8 cellular contexts compared by ENCODE assay signal in genomic region chr6:27608916-27609883, GRCh38.
DNase-seq lines count a peak whose midpoint lies in the region; ATAC-seq, FAIRE-seq and TF ChIP-seq lines count a peak whose summit lies in the region.

No MANE protein-coding gene starts in this region.

- peak; percentile 54 to 63 for DNase-seq in AML-193 (lab: John Stamatoyannopoulos, UW)
- no peak for DNase-seq in GM19239 (ENCODE audit: insufficient read length, low spot score)
- DNase-seq in Panc1 (ENCODE audit: low read depth, low spot score), result peak; percentile 91
- DNase-seq in fibroblast of mammary gland (ENCODE audit: low read depth), result peak; percentile 85
- no peak for DNase-seq in NK-92 (lab: John Stamatoyannopoulos, UW; ENCODE audit: unreplicated experiment)
- no peak for DNase-seq in germinal center (ENCODE audit: low spot score)
- no peak for DNase-seq in NCI-H510A treated with DMSO at 0.1 percent for 48 hours (lab: John Stamatoyannopoulos, UW)
- DNase-seq in NCI-H510A (lab: John Stamatoyannopoulos, UW), result no peak

- intact Hi-C loops in Panc1 (cut with micrococcal nuclease; ENCODE audit: unreplicated experiment), result loop anchor here (5.0 to 10.0 kb wide), 5 partner anchors 92 to 424 kb away; no protein-coding TSS in a partner anchor

- CTCF ChIA-PET in Panc1 (lab: Charles Lee), result interaction anchor here (0.6 to 1.3 kb wide), 7 partner anchors 53 to 105 kb away, joined by 3 to 10 read pairs (median 3); no protein-coding TSS in a partner anchor

- no peaks in the 10 kb centered on the region for H3K36me3 ChIP-seq in Panc1 (ENCODE audit: control insufficient read depth, insufficient read depth, low read length)

- H3K27me3 ChIP-seq in Panc1 (ENCODE audit: control insufficient read depth, insufficient read depth, low read length), result no peaks in the 10 kb centered on the region

- BruUV-seq in Panc1 (replicated peaks; lab: Mats Ljungman, UMichigan), result no TSS peak

- FAIRE-seq in GM19239 (lab: Jason Lieb, UNC), result peak; percentile 78

- no peak for ATAC-seq in Panc1

- POLR2A ChIA-PET in Panc1 (lab: Charles Lee), result no interaction called here

- H3K4me1 ChIP-seq in Panc1 (ENCODE audit: control insufficient read depth, insufficient read depth, low read length), result no peaks in the 10 kb centered on the region

- no peak overlapping the region for H3K4me3 ChIP-seq in Panc1 (ENCODE audit: low read depth in 2 of 2, low read length in 2 of 2)
- no peak overlapping the region for H3K4me3 ChIP-seq in fibroblast of mammary gland (ENCODE audit: control insufficient read depth, low read depth, low read length)

- H3K27ac ChIP-seq in Panc1 (ENCODE audit: low read length), result no peak overlapping the region

- TF ChIP-seq CTCF in Panc1 (IDR thresholded peaks at IDR 0.05), result peak; percentile 96
- TF ChIP-seq CTCF in fibroblast of mammary gland (conservative IDR thresholded peaks at IDR 0.05; ENCODE audit: control insufficient read depth, insufficient read depth, low read depth, low read length), result peak; percentile 97

- no peaks in the 10 kb centered on the region for H3K9me3 ChIP-seq in Panc1 (ENCODE audit: control insufficient read depth, insufficient read depth, low read depth, low read length)

- in situ Hi-C loops in Panc1 (cut with HindIII; ENCODE audit: low pct_unique_long_range_greater_than_20kb, low sequenced_read_pairs), result no loop called here

Comparison
In these comparisons a context has a peak if more than half of its experiments do, and no peak if none do; other contexts are left out.
1. DNase-seq: peak in AML-193 (2 of 2), Panc1 (single experiment) and fibroblast of mammary gland (single experiment); none in GM19239 (single experiment), NK-92 (single experiment), germinal center (single experiment), NCI-H510A treated with DMSO at 0.1 percent for 48 hours (single experiment) and NCI-H510A (single experiment).